In the genomic region with DNA sequence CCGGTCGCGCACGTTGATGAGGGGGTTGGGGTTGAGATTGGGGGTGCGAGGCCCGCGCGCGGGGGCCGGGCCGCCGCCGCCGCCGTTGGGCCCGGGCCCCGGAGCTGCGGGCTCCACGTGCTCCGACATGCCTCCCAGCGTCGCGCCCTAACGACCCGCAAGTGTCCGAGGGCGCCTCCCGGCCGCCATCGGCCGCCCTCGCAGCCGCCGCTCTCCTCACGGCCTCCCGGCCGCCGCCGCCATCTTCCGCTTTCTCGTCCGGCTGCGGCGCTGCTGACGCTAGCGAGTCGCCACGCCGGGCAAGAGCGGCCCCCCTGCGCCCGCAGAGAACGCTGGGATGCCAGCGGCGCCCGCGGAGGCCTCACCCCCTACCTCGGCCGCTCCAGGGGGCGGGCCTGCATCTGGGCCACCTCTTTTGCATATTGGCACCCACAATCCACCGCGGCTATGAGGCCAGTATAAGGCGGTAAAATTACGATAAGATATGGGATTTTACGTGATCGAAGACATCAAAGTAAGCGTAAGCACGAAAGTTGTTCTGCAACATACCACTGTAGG, we compare ENCODE assay signal across 1 cellular context.
TF ChIP-seq lines count a peak whose summit lies in the region.

A gene (minus strand): TSS at position 256 of the 558 bp plus-strand sequence. CDS start 127 bp downstream, at position 129.

TF ChIP-seq in K562, 482 proteins besides CTCF, POLR2A, EP300 and RAD21 (continued from another document and continues in another):
- TF ChIP-seq, protein P1, sequence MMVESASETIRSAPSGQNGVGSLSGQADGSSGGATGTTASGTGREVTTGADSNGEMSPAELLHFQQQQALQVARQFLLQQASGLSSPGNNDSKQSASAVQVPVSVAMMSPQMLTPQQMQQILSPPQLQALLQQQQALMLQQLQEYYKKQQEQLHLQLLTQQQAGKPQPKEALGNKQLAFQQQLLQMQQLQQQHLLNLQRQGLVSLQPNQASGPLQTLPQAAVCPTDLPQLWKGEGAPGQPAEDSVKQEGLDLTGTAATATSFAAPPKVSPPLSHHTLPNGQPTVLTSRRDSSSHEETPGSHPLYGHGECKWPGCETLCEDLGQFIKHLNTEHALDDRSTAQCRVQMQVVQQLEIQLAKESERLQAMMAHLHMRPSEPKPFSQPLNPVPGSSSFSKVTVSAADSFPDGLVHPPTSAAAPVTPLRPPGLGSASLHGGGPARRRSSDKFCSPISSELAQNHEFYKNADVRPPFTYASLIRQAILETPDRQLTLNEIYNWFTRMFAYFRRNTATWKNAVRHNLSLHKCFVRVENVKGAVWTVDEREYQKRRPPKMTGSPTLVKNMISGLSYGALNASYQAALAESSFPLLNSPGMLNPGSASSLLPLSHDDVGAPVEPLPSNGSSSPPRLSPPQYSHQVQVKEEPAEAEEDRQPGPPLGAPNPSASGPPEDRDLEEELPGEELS (CRISPR knock-in tag; IDR thresholded peaks at IDR 0.05; ENCODE audit: borderline replicate concordance): no peak
- TF ChIP-seq, protein P2, sequence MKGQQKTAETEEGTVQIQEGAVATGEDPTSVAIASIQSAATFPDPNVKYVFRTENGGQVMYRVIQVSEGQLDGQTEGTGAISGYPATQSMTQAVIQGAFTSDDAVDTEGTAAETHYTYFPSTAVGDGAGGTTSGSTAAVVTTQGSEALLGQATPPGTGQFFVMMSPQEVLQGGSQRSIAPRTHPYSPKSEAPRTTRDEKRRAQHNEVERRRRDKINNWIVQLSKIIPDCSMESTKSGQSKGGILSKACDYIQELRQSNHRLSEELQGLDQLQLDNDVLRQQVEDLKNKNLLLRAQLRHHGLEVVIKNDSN (CRISPR knock-in tag; IDR thresholded peaks at IDR 0.05): no peak
- TF ChIP-seq, protein P3, sequence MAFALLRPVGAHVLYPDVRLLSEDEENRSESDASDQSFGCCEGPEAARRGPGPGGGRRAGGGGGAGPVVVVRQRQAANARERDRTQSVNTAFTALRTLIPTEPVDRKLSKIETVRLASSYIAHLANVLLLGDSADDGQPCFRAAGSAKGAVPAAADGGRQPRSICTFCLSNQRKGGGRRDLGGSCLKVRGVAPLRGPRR (CRISPR knock-in tag; IDR thresholded peaks at IDR 0.05): no peak
- no peak for TF ChIP-seq NFATC3 (IDR thresholded peaks at IDR 0.05)
- no peak for TF ChIP-seq ELF4 (CRISPR knock-in tag; IDR thresholded peaks at IDR 0.05)
- TF ChIP-seq ZNF311 (CRISPR knock-in tag; IDR thresholded peaks at IDR 0.05): no peak
- TF ChIP-seq HDGF (IDR thresholded peaks at IDR 0.05): no peak
- no peak for TF ChIP-seq JUND (IDR thresholded peaks at IDR 0.05; ENCODE audit: borderline replicate concordance, low read depth, low read length)
- TF ChIP-seq JUND (tag; IDR thresholded peaks at IDR 0.05; ENCODE audit: borderline replicate concordance, low read depth, low read length): no peak; the same call in 2 of the 3 replicates
- TF ChIP-seq, protein P4, sequence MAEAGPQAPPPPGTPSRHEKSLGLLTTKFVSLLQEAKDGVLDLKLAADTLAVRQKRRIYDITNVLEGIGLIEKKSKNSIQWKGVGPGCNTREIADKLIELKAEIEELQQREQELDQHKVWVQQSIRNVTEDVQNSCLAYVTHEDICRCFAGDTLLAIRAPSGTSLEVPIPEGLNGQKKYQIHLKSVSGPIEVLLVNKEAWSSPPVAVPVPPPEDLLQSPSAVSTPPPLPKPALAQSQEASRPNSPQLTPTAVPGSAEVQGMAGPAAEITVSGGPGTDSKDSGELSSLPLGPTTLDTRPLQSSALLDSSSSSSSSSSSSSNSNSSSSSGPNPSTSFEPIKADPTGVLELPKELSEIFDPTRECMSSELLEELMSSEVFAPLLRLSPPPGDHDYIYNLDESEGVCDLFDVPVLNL (CRISPR knock-in tag; IDR thresholded peaks at IDR 0.05; ENCODE audit: low read depth): no peak
- TF ChIP-seq ZC3H8 (IDR thresholded peaks at IDR 0.05): no peak
- TF ChIP-seq ETV1 (tag; conservative IDR thresholded peaks at IDR 0.05; ENCODE audit: low read depth): no peak
- TF ChIP-seq ESRRA (IDR thresholded peaks at IDR 0.05; ENCODE audit: borderline replicate concordance, low read depth): no peak; the same call in 1 of the 2 replicates
- TF ChIP-seq, protein P5, sequence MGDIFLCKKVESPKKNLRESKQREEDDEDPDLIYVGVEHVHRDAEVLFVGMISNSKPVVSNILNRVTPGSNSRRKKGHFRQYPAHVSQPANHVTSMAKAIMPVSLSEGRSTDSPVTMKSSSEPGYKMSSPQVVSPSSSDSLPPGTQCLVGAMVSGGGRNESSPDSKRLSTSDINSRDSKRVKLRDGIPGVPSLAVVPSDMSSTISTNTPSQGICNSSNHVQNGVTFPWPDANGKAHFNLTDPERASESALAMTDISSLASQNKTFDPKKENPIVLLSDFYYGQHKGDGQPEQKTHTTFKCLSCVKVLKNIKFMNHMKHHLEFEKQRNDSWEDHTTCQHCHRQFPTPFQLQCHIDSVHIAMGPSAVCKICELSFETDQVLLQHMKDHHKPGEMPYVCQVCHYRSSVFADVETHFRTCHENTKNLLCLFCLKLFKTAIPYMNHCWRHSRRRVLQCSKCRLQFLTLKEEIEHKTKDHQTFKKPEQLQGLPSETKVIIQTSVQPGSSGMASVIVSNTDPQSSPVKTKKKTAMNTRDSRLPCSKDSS (IDR thresholded peaks at IDR 0.05; ENCODE audit: low read depth, partially characterized antibody): no peak
- no peak for TF ChIP-seq ARID1B (IDR thresholded peaks at IDR 0.05)
- TF ChIP-seq, protein P6, sequence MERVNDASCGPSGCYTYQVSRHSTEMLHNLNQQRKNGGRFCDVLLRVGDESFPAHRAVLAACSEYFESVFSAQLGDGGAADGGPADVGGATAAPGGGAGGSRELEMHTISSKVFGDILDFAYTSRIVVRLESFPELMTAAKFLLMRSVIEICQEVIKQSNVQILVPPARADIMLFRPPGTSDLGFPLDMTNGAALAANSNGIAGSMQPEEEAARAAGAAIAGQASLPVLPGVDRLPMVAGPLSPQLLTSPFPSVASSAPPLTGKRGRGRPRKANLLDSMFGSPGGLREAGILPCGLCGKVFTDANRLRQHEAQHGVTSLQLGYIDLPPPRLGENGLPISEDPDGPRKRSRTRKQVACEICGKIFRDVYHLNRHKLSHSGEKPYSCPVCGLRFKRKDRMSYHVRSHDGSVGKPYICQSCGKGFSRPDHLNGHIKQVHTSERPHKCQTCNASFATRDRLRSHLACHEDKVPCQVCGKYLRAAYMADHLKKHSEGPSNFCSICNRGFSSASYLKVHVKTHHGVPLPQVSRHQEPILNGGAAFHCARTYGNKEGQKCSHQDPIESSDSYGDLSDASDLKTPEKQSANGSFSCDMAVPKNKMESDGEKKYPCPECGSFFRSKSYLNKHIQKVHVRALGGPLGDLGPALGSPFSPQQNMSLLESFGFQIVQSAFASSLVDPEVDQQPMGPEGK (CRISPR knock-in tag; IDR thresholded peaks at IDR 0.05; ENCODE audit: borderline replicate concordance): no peak
- no peak for TF ChIP-seq PHF20 (IDR thresholded peaks at IDR 0.05; ENCODE audit: partially characterized antibody)
- TF ChIP-seq MYC (IDR thresholded peaks at IDR 0.05; ENCODE audit: low read depth, low read length): peak; percentile 60
- no peak for TF ChIP-seq MYC (CRISPR knock-in tag; IDR thresholded peaks at IDR 0.05; ENCODE audit: borderline replicate concordance, low read depth)
- no peak for TF ChIP-seq STAT5B (CRISPR knock-in tag; IDR thresholded peaks at IDR 0.05)
- TF ChIP-seq TCFL5 (CRISPR knock-in tag; conservative IDR thresholded peaks at IDR 0.05): no peak
- no peak for TF ChIP-seq SMARCA4 (IDR thresholded peaks at IDR 0.05)
- no peak for TF ChIP-seq NR2C2 (CRISPR knock-in tag; IDR thresholded peaks at IDR 0.05)
- TF ChIP-seq NR2C2 (tag; IDR thresholded peaks at IDR 0.05): peak; percentile 95
- no peak for TF ChIP-seq ZNF695 (CRISPR knock-in tag; IDR thresholded peaks at IDR 0.05)
- TF ChIP-seq ILK (tag; IDR thresholded peaks at IDR 0.05; ENCODE audit: borderline replicate concordance, low read depth): no peak
- TF ChIP-seq MTF1 (CRISPR knock-in tag; IDR thresholded peaks at IDR 0.05; ENCODE audit: borderline replicate concordance): no peak
- no peak for TF ChIP-seq NR2F6 (CRISPR knock-in tag; IDR thresholded peaks at IDR 0.05)
- no peak for TF ChIP-seq SREBF2 (CRISPR knock-in tag; IDR thresholded peaks at IDR 0.05)
- TF ChIP-seq KLF10 (CRISPR knock-in tag; IDR thresholded peaks at IDR 0.05): no peak
- TF ChIP-seq, protein P7, sequence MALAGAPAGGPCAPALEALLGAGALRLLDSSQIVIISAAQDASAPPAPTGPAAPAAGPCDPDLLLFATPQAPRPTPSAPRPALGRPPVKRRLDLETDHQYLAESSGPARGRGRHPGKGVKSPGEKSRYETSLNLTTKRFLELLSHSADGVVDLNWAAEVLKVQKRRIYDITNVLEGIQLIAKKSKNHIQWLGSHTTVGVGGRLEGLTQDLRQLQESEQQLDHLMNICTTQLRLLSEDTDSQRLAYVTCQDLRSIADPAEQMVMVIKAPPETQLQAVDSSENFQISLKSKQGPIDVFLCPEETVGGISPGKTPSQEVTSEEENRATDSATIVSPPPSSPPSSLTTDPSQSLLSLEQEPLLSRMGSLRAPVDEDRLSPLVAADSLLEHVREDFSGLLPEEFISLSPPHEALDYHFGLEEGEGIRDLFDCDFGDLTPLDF (CRISPR knock-in tag; IDR thresholded peaks at IDR 0.05): no peak
- no peak for TF ChIP-seq BMI1 (IDR thresholded peaks at IDR 0.05; ENCODE audit: low read length)
- no peak for TF ChIP-seq NR2C1 (IDR thresholded peaks at IDR 0.05)
- no peak for TF ChIP-seq NR2C1 (tag; IDR thresholded peaks at IDR 0.05)
- no peak for TF ChIP-seq ZNF561 (CRISPR knock-in tag; conservative IDR thresholded peaks at IDR 0.05)
- TF ChIP-seq FOS (IDR thresholded peaks at IDR 0.05; ENCODE audit: extremely low read depth, insufficient read length): no peak
- TF ChIP-seq SAP30 (IDR thresholded peaks at IDR 0.05; ENCODE audit: borderline replicate concordance, insufficient read depth, low read depth, low read length, poor library complexity, severe bottlenecking): no peak
- no peak for TF ChIP-seq NFYB (IDR thresholded peaks at IDR 0.05; ENCODE audit: extremely low read depth, insufficient read length)
- no peak for TF ChIP-seq EGR1 (conservative IDR thresholded peaks at IDR 0.05)
- no peak for TF ChIP-seq FOXA3 (CRISPR knock-in tag; conservative IDR thresholded peaks at IDR 0.05 in 1 of 2, IDR thresholded peaks at IDR 0.05 in 1 of 2)
- peak; percentile 88 for TF ChIP-seq SP2 (IDR thresholded peaks at IDR 0.05; ENCODE audit: extremely low read depth, low read depth, low read length, poor library complexity, severe bottlenecking)
- 0 out of 2 replicates have a peak, but pooled peaks have one; percentile 45 for TF ChIP-seq ZNF584 (CRISPR knock-in tag; IDR thresholded peaks at IDR 0.05; ENCODE audit: low read depth)
- no peak for TF ChIP-seq ZNF507 (tag; conservative IDR thresholded peaks at IDR 0.05)
- peak; percentile 53; the same call in 1 of the 2 replicates for TF ChIP-seq GATAD2B (IDR thresholded peaks at IDR 0.05; ENCODE audit: borderline replicate concordance)
- TF ChIP-seq POU5F1 (IDR thresholded peaks at IDR 0.05; ENCODE audit: borderline replicate concordance, low read depth, low read length, partially characterized antibody): no peak
- TF ChIP-seq, protein P8, sequence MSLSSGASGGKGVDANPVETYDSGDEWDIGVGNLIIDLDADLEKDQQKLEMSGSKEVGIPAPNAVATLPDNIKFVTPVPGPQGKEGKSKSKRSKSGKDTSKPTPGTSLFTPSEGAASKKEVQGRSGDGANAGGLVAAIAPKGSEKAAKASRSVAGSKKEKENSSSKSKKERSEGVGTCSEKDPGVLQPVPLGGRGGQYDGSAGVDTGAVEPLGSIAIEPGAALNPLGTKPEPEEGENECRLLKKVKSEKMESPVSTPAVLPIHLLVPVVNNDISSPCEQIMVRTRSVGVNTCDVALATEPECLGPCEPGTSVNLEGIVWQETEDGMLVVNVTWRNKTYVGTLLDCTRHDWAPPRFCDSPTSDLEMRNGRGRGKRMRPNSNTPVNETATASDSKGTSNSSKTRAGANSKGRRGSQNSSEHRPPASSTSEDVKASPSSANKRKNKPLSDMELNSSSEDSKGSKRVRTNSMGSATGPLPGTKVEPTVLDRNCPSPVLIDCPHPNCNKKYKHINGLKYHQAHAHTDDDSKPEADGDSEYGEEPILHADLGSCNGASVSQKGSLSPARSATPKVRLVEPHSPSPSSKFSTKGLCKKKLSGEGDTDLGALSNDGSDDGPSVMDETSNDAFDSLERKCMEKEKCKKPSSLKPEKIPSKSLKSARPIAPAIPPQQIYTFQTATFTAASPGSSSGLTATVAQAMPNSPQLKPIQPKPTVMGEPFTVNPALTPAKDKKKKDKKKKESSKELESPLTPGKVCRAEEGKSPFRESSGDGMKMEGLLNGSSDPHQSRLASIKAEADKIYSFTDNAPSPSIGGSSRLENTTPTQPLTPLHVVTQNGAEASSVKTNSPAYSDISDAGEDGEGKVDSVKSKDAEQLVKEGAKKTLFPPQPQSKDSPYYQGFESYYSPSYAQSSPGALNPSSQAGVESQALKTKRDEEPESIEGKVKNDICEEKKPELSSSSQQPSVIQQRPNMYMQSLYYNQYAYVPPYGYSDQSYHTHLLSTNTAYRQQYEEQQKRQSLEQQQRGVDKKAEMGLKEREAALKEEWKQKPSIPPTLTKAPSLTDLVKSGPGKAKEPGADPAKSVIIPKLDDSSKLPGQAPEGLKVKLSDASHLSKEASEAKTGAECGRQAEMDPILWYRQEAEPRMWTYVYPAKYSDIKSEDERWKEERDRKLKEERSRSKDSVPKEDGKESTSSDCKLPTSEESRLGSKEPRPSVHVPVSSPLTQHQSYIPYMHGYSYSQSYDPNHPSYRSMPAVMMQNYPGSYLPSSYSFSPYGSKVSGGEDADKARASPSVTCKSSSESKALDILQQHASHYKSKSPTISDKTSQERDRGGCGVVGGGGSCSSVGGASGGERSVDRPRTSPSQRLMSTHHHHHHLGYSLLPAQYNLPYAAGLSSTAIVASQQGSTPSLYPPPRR (CRISPR knock-in tag; IDR thresholded peaks at IDR 0.05; ENCODE audit: borderline replicate concordance): no peak
- TF ChIP-seq, protein P9, sequence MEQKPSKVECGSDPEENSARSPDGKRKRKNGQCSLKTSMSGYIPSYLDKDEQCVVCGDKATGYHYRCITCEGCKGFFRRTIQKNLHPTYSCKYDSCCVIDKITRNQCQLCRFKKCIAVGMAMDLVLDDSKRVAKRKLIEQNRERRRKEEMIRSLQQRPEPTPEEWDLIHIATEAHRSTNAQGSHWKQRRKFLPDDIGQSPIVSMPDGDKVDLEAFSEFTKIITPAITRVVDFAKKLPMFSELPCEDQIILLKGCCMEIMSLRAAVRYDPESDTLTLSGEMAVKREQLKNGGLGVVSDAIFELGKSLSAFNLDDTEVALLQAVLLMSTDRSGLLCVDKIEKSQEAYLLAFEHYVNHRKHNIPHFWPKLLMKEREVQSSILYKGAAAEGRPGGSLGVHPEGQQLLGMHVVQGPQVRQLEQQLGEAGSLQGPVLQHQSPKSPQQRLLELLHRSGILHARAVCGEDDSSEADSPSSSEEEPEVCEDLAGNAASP (IDR thresholded peaks at IDR 0.05): no peak
- no peak for TF ChIP-seq SETDB1 (IDR thresholded peaks at IDR 0.05; ENCODE audit: low read length)
- TF ChIP-seq, protein P10, sequence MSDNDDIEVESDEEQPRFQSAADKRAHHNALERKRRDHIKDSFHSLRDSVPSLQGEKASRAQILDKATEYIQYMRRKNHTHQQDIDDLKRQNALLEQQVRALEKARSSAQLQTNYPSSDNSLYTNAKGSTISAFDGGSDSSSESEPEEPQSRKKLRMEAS (CRISPR knock-in tag; IDR thresholded peaks at IDR 0.05): no peak
- TF ChIP-seq RBM39 (optimal IDR thresholded peaks at IDR 0.05; ENCODE audit: low read depth, low read length): no peak
- TF ChIP-seq MAFG (tag; conservative IDR thresholded peaks at IDR 0.05): no peak
- no peak for TF ChIP-seq POLR2H (tag; IDR thresholded peaks at IDR 0.05; ENCODE audit: low read depth)
